ENCODE assay signal across 17 cellular contexts in genomic region chr11:83979593-83979992, GRCh38.
"Had no signal": no experiment of that assay in that cellular context is flagged by ENCODE, and none has a peak within 500 bp of the region (broad histone marks: within the 10 kb centered on the region; RNA-seq: fewer than 3 reads in every experiment).

No MANE protein-coding gene starts in this region.

- ATAC-seq: T-helper 17 cell had no signal

- H3K4me3 ChIP-seq: breast epithelium, upper lobe of left lung had no signal

- DNase-seq: activated CD4-positive, alpha-beta memory T cell treated with anti-CD3 and anti-CD28 coated beads for 36 hours; activated CD4-positive, alpha-beta T cell treated with anti-CD3 and anti-CD28 coated beads for 48 hours; activated naive CD4-positive, alpha-beta T cell treated with Interleukin-2 at 50 U/mL for 16 hours; activated naive CD8-positive, alpha-beta T cell treated with anti-CD3 and anti-CD28 coated beads for 36 hours; activated T-cell treated with anti-CD3 and anti-CD28 coated beads, Interleukin-2, amount 50 U/mL, for 48 hours; cerebellar nuclear complex; cortex of kidney; effector CD4-positive, alpha-beta T cell; immature natural killer cell; nucleus accumbens; stimulated activated CD4-positive, alpha-beta T cell treated with anti-CD3 and anti-CD28 coated beads, Interleukin-4, amount 100 ng/mL, for 1 hour; stimulated activated naive CD4-positive, alpha-beta T cell treated with Interleukin-2 at 50 U/mL for 16 hours; SW 1271; T-helper 17 cell; upper lobe of left lung had no signal

- H3K4me1 ChIP-seq: breast epithelium, upper lobe of left lung had no signal

- H3K9me3 ChIP-seq: breast epithelium, upper lobe of left lung had no signal

- H3K36me3 ChIP-seq: breast epithelium, upper lobe of left lung had no signal

- H3K27ac ChIP-seq: breast epithelium, parathyroid adenoma, upper lobe of left lung had no signal

- H3K27me3 ChIP-seq: breast epithelium, upper lobe of left lung had no signal
